ENCODE assay signal across 29 cellular contexts in the genomic region with DNA sequence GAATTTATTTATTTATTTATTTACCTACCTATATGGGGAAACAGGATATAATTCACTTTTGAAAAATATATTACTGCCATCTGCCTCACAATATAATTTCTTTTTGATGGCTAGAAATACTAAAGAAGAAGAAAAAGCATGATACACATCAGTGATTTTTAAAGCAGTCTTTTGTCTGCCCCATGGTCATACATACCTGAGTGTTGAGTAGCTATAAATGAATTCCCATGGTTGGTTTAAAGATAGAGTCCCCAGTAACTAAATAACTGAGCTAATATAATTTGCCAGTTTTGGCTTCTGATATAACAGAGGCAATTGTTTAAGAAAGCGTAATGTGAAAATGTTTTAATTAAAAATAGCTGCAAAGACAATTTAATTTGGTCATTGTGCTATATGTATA.
"Had no signal": no experiment of that assay in that cellular context is flagged by ENCODE, and none has a peak within 500 bp of the region (broad histone marks: within the 10 kb centered on the region; RNA-seq: fewer than 3 reads in every experiment).

No MANE protein-coding gene starts in this region.

- H3K4me3 Mint-ChIP-seq: activated CD4-positive, alpha-beta memory T cell treated with anti-CD3 and anti-CD28 coated beads for 36 hours; activated T-cell treated with anti-CD3 and anti-CD28 coated beads, Interleukin-2, amount 50 U/mL, for 24 hours; nephron progenitor cell; stimulated activated effector memory CD8-positive, alpha-beta T cell treated with anti-CD3 and anti-CD28 coated beads, Interleukin-12 subunit alpha, Interleukin-12 subunit beta, amount 100 ng/mL, for 72 hours; stimulated activated naive CD8-positive, alpha-beta T cell treated with anti-CD3 and anti-CD28 coated beads, Interleukin-15, Interleukin-2, amounts not matched to agents 100 ng/mL and 50 ng/mL, for 24 hours had no signal

- H3K9me3 ChIP-seq: colonic mucosa, neutrophil, ovary, thoracic aorta had no signal

- H3K9me3 Mint-ChIP-seq: activated CD4-positive, alpha-beta memory T cell treated with anti-CD3 and anti-CD28 coated beads for 36 hours; activated T-cell treated with anti-CD3 and anti-CD28 coated beads, Interleukin-2, amount 50 U/mL, for 24 hours; stimulated activated effector memory CD8-positive, alpha-beta T cell treated with anti-CD3 and anti-CD28 coated beads, Interleukin-12 subunit alpha, Interleukin-12 subunit beta, amount 100 ng/mL, for 72 hours; stimulated activated naive CD8-positive, alpha-beta T cell treated with anti-CD3 and anti-CD28 coated beads, Interleukin-15, Interleukin-2, amounts not matched to agents 100 ng/mL and 50 ng/mL, for 24 hours had no signal

- H3K4me1 Mint-ChIP-seq: nephron progenitor cell; stimulated activated effector memory CD8-positive, alpha-beta T cell treated with anti-CD3 and anti-CD28 coated beads, Interleukin-12 subunit alpha, Interleukin-12 subunit beta, amount 100 ng/mL, for 72 hours had no signal

- H3K4me1 ChIP-seq: colonic mucosa, gastroesophageal sphincter had no signal

- H3K27ac Mint-ChIP-seq: activated CD4-positive, alpha-beta memory T cell treated with anti-CD3 and anti-CD28 coated beads for 36 hours; activated T-cell treated with anti-CD3 and anti-CD28 coated beads, Interleukin-2, amount 50 U/mL, for 24 hours; nephron progenitor cell; progenitor cell of endocrine pancreas; stimulated activated effector memory CD8-positive, alpha-beta T cell treated with anti-CD3 and anti-CD28 coated beads, Interleukin-12 subunit alpha, Interleukin-12 subunit beta, amount 100 ng/mL, for 72 hours; stimulated activated naive CD8-positive, alpha-beta T cell treated with anti-CD3 and anti-CD28 coated beads, Interleukin-15, Interleukin-2, amounts not matched to agents 100 ng/mL and 50 ng/mL, for 24 hours had no signal

- H3K36me3 Mint-ChIP-seq: activated CD4-positive, alpha-beta memory T cell treated with anti-CD3 and anti-CD28 coated beads for 36 hours; stimulated activated effector memory CD8-positive, alpha-beta T cell treated with anti-CD3 and anti-CD28 coated beads, Interleukin-12 subunit alpha, Interleukin-12 subunit beta, amount 100 ng/mL, for 72 hours had no signal

- H3K27ac ChIP-seq: colonic mucosa, gastroesophageal sphincter, neutrophil, ovary, thoracic aorta, VCaP had no signal

- FAIRE-seq: TTC549, urothelium cell line had no signal

- H3K4me3 ChIP-seq: colonic mucosa, gastroesophageal sphincter, ovary, thoracic aorta had no signal

- DNase-seq: activated CD4-positive, alpha-beta memory T cell treated with anti-CD3 and anti-CD28 coated beads for 36 hours; activated CD4-positive, alpha-beta T cell treated with anti-CD3 and anti-CD28 coated beads for 4 hours; activated CD8-positive, alpha-beta memory T cell treated with anti-CD3 and anti-CD28 coated beads, Interleukin-2, amount 50 U/mL, for 48 hours; activated gamma-delta T cell; activated naive CD4-positive, alpha-beta T cell treated with anti-CD3 and anti-CD28 coated beads, Interleukin-2, amount 50 U/mL, for 16 hours; activated T-cell treated with anti-CD3 and anti-CD28 coated beads, Interleukin-2, amount 50 U/mL, for 24 hours; amniotic stem cell; colonic mucosa; effector CD8-positive, alpha-beta T cell; head of caudate nucleus; hippocampal formation; left cardiac atrium; left ventricle myocardium superior; nephron progenitor cell; ovary; retina; small intestine; stimulated activated CD4-positive, alpha-beta T cell treated with anti-CD3 and anti-CD28 coated beads, Interleukin-4, amount 100 ng/mL, for 24 hours; trophoblast cell had no signal

- H3K27me3 Mint-ChIP-seq: activated T-cell treated with anti-CD3 and anti-CD28 coated beads, Interleukin-2, amount 50 U/mL, for 24 hours; progenitor cell of endocrine pancreas had no signal

- H3K36me3 ChIP-seq: colonic mucosa, gastroesophageal sphincter, neutrophil, ovary, thoracic aorta had no signal

- ATAC-seq: gastroesophageal sphincter; left cardiac atrium; left ventricle myocardium superior; sciatic nerve; stimulated activated effector memory CD8-positive, alpha-beta T cell treated with anti-CD3 and anti-CD28 coated beads, Interleukin-12 subunit alpha, Interleukin-12 subunit beta, amount 100 ng/mL, for 72 hours had no signal

- H3K27me3 ChIP-seq: colonic mucosa, gastroesophageal sphincter, neutrophil, ovary had no signal
